In the genomic region with DNA sequence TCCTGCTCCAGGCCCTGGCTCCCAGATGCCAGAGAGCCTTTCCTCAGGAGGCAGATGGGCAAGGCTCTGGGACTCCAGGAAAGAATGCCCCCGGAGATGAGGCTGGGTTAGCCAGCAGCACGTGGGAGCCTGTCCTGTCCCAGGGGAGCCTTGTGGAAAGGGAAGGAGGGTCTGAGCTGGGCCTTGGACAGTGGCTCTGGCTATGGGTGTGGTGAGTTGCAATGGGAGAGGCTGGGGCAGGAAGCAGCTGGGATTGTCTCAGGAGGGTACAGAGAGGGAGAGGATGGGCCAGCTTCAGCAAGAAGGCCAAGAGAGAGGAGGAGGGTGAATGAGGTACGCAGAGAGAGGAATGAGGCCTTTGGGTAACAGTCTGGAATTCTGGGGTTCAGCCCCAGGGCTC, we compare ENCODE assay signal across 17 cellular contexts. TPM values are rescaled to one million over a fixed set of nuclear protein-coding genes. Genes with fewer than 3 reads are reported as not detected.
A peak's percentile ranks its signal among the peaks of the same experiment; 100 is the strongest.
DNase-seq lines count a peak whose midpoint lies in the region; ATAC-seq and TF ChIP-seq lines count a peak whose summit lies in the region.
"Had no signal": no experiment of that assay in that cellular context is flagged by ENCODE, and none has a peak within 500 bp of the region (broad histone marks: within the 10 kb centered on the region; RNA-seq: fewer than 3 reads in every experiment).

No MANE protein-coding gene starts in this region.

- H3K14ac ChIP-seq in H9 (ENCODE audit: insufficient read depth, low read length), result peak overlapping the region; percentile 44; the same call in 1 of the 2 replicates

- H3T11ph ChIP-seq in H9 (ENCODE audit: low read length), result no peak overlapping the region

- H3K36me3 Mint-ChIP-seq in H9 (ENCODE audit: insufficient read depth in 1 of 3, low read depth in 3 of 3) (no peaks in the 10 kb centered on the region), MCF 10A (ENCODE audit: insufficient read depth, unreplicated experiment) (no peaks in the 10 kb centered on the region)
- H3K36me3 Mint-ChIP-seq: CD4-positive, CD25-positive, alpha-beta regulatory T cell had no signal

- intact Hi-C loops in MCF 10A (cut with micrococcal nuclease), result no loop called here

- no peaks in the 10 kb centered on the region for H3K9me3 ChIP-seq in BE2C
- no peaks in the 10 kb centered on the region for H3K9me3 ChIP-seq in H9 (ENCODE audit: control insufficient read depth, low read depth, low read length)
- no peaks in the 10 kb centered on the region for H3K9me3 ChIP-seq in iPS-15b (ENCODE audit: control insufficient read depth, insufficient read depth, low read length)
- H3K9me3 ChIP-seq: A549 had no signal

- no peak overlapping the region for H3K4me2 ChIP-seq in H9 (ENCODE audit: insufficient read depth, insufficient read length, low read length)
- H3K4me2 ChIP-seq: A549 had no signal

- no peaks in the 10 kb centered on the region for H3K79me2 ChIP-seq in H9 (ENCODE audit: insufficient read depth, low read length)

- POLR2A ChIA-PET in MCF 10A (lab: Yijun Ruan, JAX), result interaction anchor here (0.6 kb wide), 1 partner anchor 55 kb away, joined by 3 read pairs; no protein-coding TSS in a partner anchor

- H3K4me3 ChIP-seq in BE2C (ENCODE audit: low read depth, low read length) (no peak overlapping the region), iPS-15b (ENCODE audit: low read depth, low read length) (peak overlapping the region; percentile 5)
- H3K4me3 ChIP-seq: A549 had no signal

- H3K27me3 ChIP-seq in BE2C (no peaks in the 10 kb centered on the region), H9 (ENCODE audit: insufficient read depth, low read length) (no peaks in the 10 kb centered on the region), iPS-15b (ENCODE audit: control insufficient read depth, insufficient read depth, low read length) (no peaks in the 10 kb centered on the region)

- no CpG with 5 or more reads among the region's 3 CpGs for WGBS in H9 (ENCODE audit: extremely low coverage, insufficient read length, low lambda C conversion rate)

- H2BK12ac ChIP-seq in H9 (ENCODE audit: insufficient read length, low read depth, low read length), result no peak overlapping the region

- H4K91ac ChIP-seq in H9 (ENCODE audit: insufficient read length, low read depth, low read length), result no peak overlapping the region

- H4K8ac ChIP-seq in H9 (replicated peaks; ENCODE audit: insufficient read length, low read depth, low read length), result no peak overlapping the region

- H4K5ac ChIP-seq in H9 (ENCODE audit: insufficient read length, low read depth, low read length), result no peak overlapping the region

- no peak overlapping the region for H2AK5ac ChIP-seq in H9 (ENCODE audit: insufficient read length, low read length)

- no peak overlapping the region for H3K27ac ChIP-seq in H9 (ENCODE audit: insufficient read length, low read depth, low read length)
- H3K27ac ChIP-seq: A549 had no signal

- no peak overlapping the region for H3K4ac ChIP-seq in H9 (ENCODE audit: low read depth, low read length)

- no TSS peak for BruUV-seq in MCF 10A (replicated peaks; lab: Mats Ljungman, UMichigan)

- no peak overlapping the region for H3K23ac ChIP-seq in H9 (ENCODE audit: insufficient read length, low read depth, low read length)

- H3K4me1 ChIP-seq in BE2C (peaks cover 24% of the 10 kb centered on the region), H9 (ENCODE audit: insufficient read depth, low read length) (peaks cover 18% of the 10 kb centered on the region; the same call in 1 of the 2 replicates), iPS-15b (ENCODE audit: control insufficient read depth, insufficient read depth, low read length) (peaks cover 43% of the 10 kb centered on the region)
- H3K4me1 ChIP-seq: A549 had no signal

- no peaks in the 10 kb centered on the region for H3K27me3 Mint-ChIP-seq in H9 (ENCODE audit: low read depth)
- H3K27me3 Mint-ChIP-seq in MCF 10A (ENCODE audit: insufficient read depth, unreplicated experiment), result peaks cover 42% of the 10 kb centered on the region

- H3K9ac ChIP-seq in H9 (ENCODE audit: extremely low read depth, insufficient read length, low read length) (no peak overlapping the region), iPS-15b (ENCODE audit: low read depth, low read length) (peak overlapping the region; percentile 49)

- H2BK15ac ChIP-seq in H9 (ENCODE audit: low read depth, low read length), result no peak overlapping the region

- peak overlapping the region; percentile 16 to 97 (median 66) for H3K27ac Mint-ChIP-seq in H9
- H3K27ac Mint-ChIP-seq in MCF 10A (ENCODE audit: low read depth, unreplicated experiment), result no peak overlapping the region
- H3K27ac Mint-ChIP-seq: CD4-positive, CD25-positive, alpha-beta regulatory T cell had no signal

- no peak overlapping the region for H2BK20ac ChIP-seq in H9 (ENCODE audit: low read depth, low read length, poor library complexity, severe bottlenecking)

- H2AFZ ChIP-seq in H9 (ENCODE audit: low read length), result no peak overlapping the region

- peak overlapping the region; percentile 63 for H3K18ac ChIP-seq in H9 (ENCODE audit: insufficient read length, low read depth, low read length)

- H3K4me3 Mint-ChIP-seq in H9 (peak overlapping the region in 1 of 2 experiments; percentile 31; a peak in 3 of 5 replicates), MCF 10A (ENCODE audit: unreplicated experiment) (no peak overlapping the region)
- H3K4me3 Mint-ChIP-seq: CD4-positive, CD25-positive, alpha-beta regulatory T cell had no signal

- peaks cover 6% of the 10 kb centered on the region for H3K23me2 ChIP-seq in H9 (ENCODE audit: insufficient read length, low read depth, low read length, poor library complexity, severe bottlenecking)

- no peak for TF ChIP-seq CTCF in BE2C (IDR thresholded peaks at IDR 0.05; ENCODE audit: low read depth, low read length)
- no peak for TF ChIP-seq CTCF in H9 (conservative IDR thresholded peaks at IDR 0.05)
- no peak for TF ChIP-seq CTCF in MCF 10A (IDR thresholded peaks at IDR 0.05; ENCODE audit: unreplicated experiment)

- H2BK120ac ChIP-seq in H9 (ENCODE audit: low read depth, low read length, poor library complexity, severe bottlenecking), result no peak overlapping the region

- no peaks in the 10 kb centered on the region for H3K36me3 ChIP-seq in BE2C
- H3K36me3 ChIP-seq in iPS-15b (ENCODE audit: control insufficient read depth, insufficient read depth, low read length), result no peaks in the 10 kb centered on the region

- H2BK5ac ChIP-seq in H9 (ENCODE audit: insufficient read length, low read length), result no peak overlapping the region

- H3K4me1 Mint-ChIP-seq in H9, result peaks cover 87% of the 10 kb centered on the region in 2 experiments
- no peaks in the 10 kb centered on the region for H3K4me1 Mint-ChIP-seq in MCF 10A (ENCODE audit: insufficient read depth, unreplicated experiment)

- H4K20me1 ChIP-seq in H9 (ENCODE audit: control insufficient read depth, insufficient read depth, insufficient read length), result peaks cover 2% of the 10 kb centered on the region

- CTCF ChIA-PET in MCF 10A (lab: Yijun Ruan, JAX), result interaction anchor here (0.5 to 3.3 kb wide), 6 partner anchors 26 to 164 kb away, joined by 3 to 13 read pairs (median 3); no protein-coding TSS in a partner anchor

- H3K9me3 Mint-ChIP-seq in H9 (no peaks in the 10 kb centered on the region), MCF 10A (ENCODE audit: unreplicated experiment) (no peaks in the 10 kb centered on the region)
- H3K9me3 Mint-ChIP-seq: CD4-positive, CD25-positive, alpha-beta regulatory T cell had no signal

- DNase-seq in BE2C, result peak; percentile 34
- DNase-seq in H9, result no peak
- DNase-seq in NCI-H82 treated with DMSO at 0.1 percent for 48 hours (lab: John Stamatoyannopoulos, UW; ENCODE audit: unreplicated experiment), result peak; percentile 21
- no peak for DNase-seq in MCF 10A (ENCODE audit: unreplicated experiment)
- DNase-seq in DMS153 (lab: John Stamatoyannopoulos, UW), result no peak
- no peak for DNase-seq in EL
- DNase-seq: CD4-positive, CD25-positive, alpha-beta regulatory T cell; KBM-7; NCI-H1105 treated with DMSO at 0.1 percent for 48 hours; NCI-H187; NCI-H446; SIG-M5; SW 1271 had no signal

- no peaks in the 10 kb centered on the region for H3K79me1 ChIP-seq in H9 (ENCODE audit: insufficient read depth, low read depth, low read length, poor library complexity, severe bottlenecking)

- ATAC-seq in HG02970 (IDR thresholded peaks at IDR 0.05; ENCODE audit: low FRiP score, unreplicated experiment), result no peak
- ATAC-seq: A549, HCT116 had no signal

- H3K56ac ChIP-seq in H9 (ENCODE audit: insufficient read length, low read depth, low read length), result no peak overlapping the region

RNA-seq across cellular contexts. Expression of a gene that starts 17.4 kb away (rescaled TPM):
- 52.0 TPM for polyA plus RNA-seq in BE2C (2012; ENCODE audit: insufficient read depth, insufficient read length, low read depth)
- 27.7 and 28.1 TPM in 2 replicates for total RNA-seq in H9 (2021)
- total RNA-seq in MCF 10A (2022), result not detected in 2 replicates

RNA-seq across cellular contexts. Expression of a gene that starts 46.7 kb away (rescaled TPM):
- 4.3 TPM for polyA plus RNA-seq in BE2C (2012; ENCODE audit: insufficient read depth, insufficient read length, low read depth)
- total RNA-seq in H9 (2021), result 5.5 and 7.1 TPM in 2 replicates
- total RNA-seq in MCF 10A (2022), result 1.3 and 1.9 TPM in 2 replicates

RNA-seq across cellular contexts. Expression of a gene that starts 48.5 kb away (rescaled TPM):
- 20.3 TPM for polyA plus RNA-seq in BE2C (2012; ENCODE audit: insufficient read depth, insufficient read length, low read depth)
- total RNA-seq in H9 (2021) (11.6 and 12.5 TPM in 2 replicates), MCF 10A (2022) (19.9 and 23.8 TPM in 2 replicates)

Comparison
In these comparisons a context has a peak if more than half of its experiments do, and no peak if none do; other contexts are left out.
1. DNase-seq: peak in BE2C (single experiment) and NCI-H82 treated with DMSO at 0.1 percent for 48 hours (single experiment); none in H9 (single experiment), MCF 10A (single experiment), DMS153 (single experiment) and EL (single experiment).
2. RNA of a gene that starts 17.4 kb away (total RNA-seq): 27.7 to 28.1 TPM in H9; not detected in MCF 10A; every median in the first group is over 10 times any median in the second.